Comparison of ENCODE assay signal across 8 cellular contexts in genomic region chr14:51846631-51847488, GRCh38. TPM values are rescaled to one million over a fixed set of nuclear protein-coding genes. Genes with fewer than 3 reads are reported as not detected.
DNase-seq lines count a peak whose midpoint lies in the region; ATAC-seq and TF ChIP-seq lines count a peak whose summit lies in the region.

No MANE protein-coding gene starts in this region.

- POLR2A ChIA-PET in HEK293T (lab: Yijun Ruan, JAX) = no interaction called here

- peak overlapping the region; percentile 85 for H3K27ac Mint-ChIP-seq in nephron progenitor cell

- TF ChIP-seq CTCF in esophagus muscularis mucosa (IDR thresholded peaks at IDR 0.05) (no peak), nephron progenitor cell (IDR thresholded peaks at IDR 0.05) (no peak)

- H3K4me1 Mint-ChIP-seq in nephron progenitor cell = peaks cover 26% of the 10 kb centered on the region

- ATAC-seq in GM18909 (IDR thresholded peaks at IDR 0.05; ENCODE audit: poor library complexity, unreplicated experiment) = peak; percentile 83
- ATAC-seq in HG03095 (IDR thresholded peaks at IDR 0.05; ENCODE audit: unreplicated experiment) = peak; percentile 66

- peak overlapping the region in 2 of 4 donors; percentile 16 to 41 for H3K4me3 ChIP-seq in esophagus muscularis mucosa

- intact Hi-C loops in esophagus muscularis mucosa (cut with DNase I) = no loop called here

- H3K4me3 Mint-ChIP-seq in nephron progenitor cell = peak overlapping the region; percentile 70

- H3K27ac ChIP-seq in esophagus muscularis mucosa (replicated peaks in 1 of 4) = peak overlapping the region; percentile 4 to 40 (median 36)

- no peaks in the 10 kb centered on the region for H3K27me3 ChIP-seq in esophagus muscularis mucosa

- DNase-seq in NCI-H69 (lab: John Stamatoyannopoulos, UW) (peak; percentile 82), activated T-cell treated with anti-CD3 and anti-CD28 coated beads for 24 hours (ENCODE audit: low read depth) (peak; percentile 85), esophagus muscularis mucosa (ENCODE audit: extremely low spot score) (no peak), nephron progenitor cell (peak; percentile 35), HEK293T (ENCODE audit: extremely low spot score) (no peak)
- peak; percentile 81 for DNase-seq in stimulated activated naive CD4-positive, alpha-beta T cell treated with Interleukin-2 at 50 U/mL for 16 hours (lab: John Stamatoyannopoulos, UW)

- no peak for TF ChIP-seq POLR2A in esophagus muscularis mucosa (IDR thresholded peaks at IDR 0.05; ENCODE audit: low read depth)

- H3K36me3 Mint-ChIP-seq in nephron progenitor cell (ENCODE audit: low read depth) = no peaks in the 10 kb centered on the region

- H3K27me3 Mint-ChIP-seq in nephron progenitor cell (ENCODE audit: low read depth, poor library complexity) = peaks cover 3% of the 10 kb centered on the region

- H3K36me3 ChIP-seq in esophagus muscularis mucosa = no peaks in the 10 kb centered on the region

- no peaks in the 10 kb centered on the region for H3K9me3 ChIP-seq in esophagus muscularis mucosa

- CTCF ChIA-PET in HEK293T (lab: Yijun Ruan, JAX) = no interaction called here

- no peaks in the 10 kb centered on the region for H3K9me3 Mint-ChIP-seq in nephron progenitor cell

- TF ChIP-seq EP300 in esophagus muscularis mucosa (IDR thresholded peaks at IDR 0.05) = no peak

- no peaks in the 10 kb centered on the region for H3K4me1 ChIP-seq in esophagus muscularis mucosa

- WGBS in esophagus muscularis mucosa = 45% methylated on average over 16 of the region's 16 CpGs

TF ChIP-seq in HEK293T, 16 proteins besides CTCF, POLR2A, EP300 and RAD21:
- TF ChIP-seq CTBP1 (IDR thresholded peaks at IDR 0.05; ENCODE audit: borderline replicate concordance) (no peak), FOXK2 (IDR thresholded peaks at IDR 0.05) (no peak), NFRKB (IDR thresholded peaks at IDR 0.05) (no peak), TARDBP (IDR thresholded peaks at IDR 0.05) (no peak), LEF1 (IDR thresholded peaks at IDR 0.05; ENCODE audit: borderline replicate concordance) (no peak), BHLHE40 (IDR thresholded peaks at IDR 0.05; ENCODE audit: borderline replicate concordance) (no peak), HDGF (IDR thresholded peaks at IDR 0.05; ENCODE audit: borderline replicate concordance) (no peak), L3MBTL2 (conservative IDR thresholded peaks at IDR 0.05) (no peak)
- TF ChIP-seq, protein P1, sequence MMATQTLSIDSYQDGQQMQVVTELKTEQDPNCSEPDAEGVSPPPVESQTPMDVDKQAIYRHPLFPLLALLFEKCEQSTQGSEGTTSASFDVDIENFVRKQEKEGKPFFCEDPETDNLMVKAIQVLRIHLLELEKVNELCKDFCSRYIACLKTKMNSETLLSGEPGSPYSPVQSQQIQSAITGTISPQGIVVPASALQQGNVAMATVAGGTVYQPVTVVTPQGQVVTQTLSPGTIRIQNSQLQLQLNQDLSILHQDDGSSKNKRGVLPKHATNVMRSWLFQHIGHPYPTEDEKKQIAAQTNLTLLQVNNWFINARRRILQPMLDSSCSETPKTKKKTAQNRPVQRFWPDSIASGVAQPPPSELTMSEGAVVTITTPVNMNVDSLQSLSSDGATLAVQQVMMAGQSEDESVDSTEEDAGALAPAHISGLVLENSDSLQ (IDR thresholded peaks at IDR 0.05) = no peak

RNA-seq across cellular contexts. Expression of gene GNG2, which starts 13.6 kb away (rescaled TPM):
- 10 to 100 TPM; 15.7 to 19.9 (median 17.7) TPM for total RNA-seq in esophagus muscularis mucosa

Comparison
In these comparisons a context has a peak if more than half of its experiments do, and no peak if none do; other contexts are left out.
1. DNase-seq: peak in NCI-H69 (single experiment), activated T-cell treated with anti-CD3 and anti-CD28 coated beads for 24 hours (single experiment), nephron progenitor cell (single experiment) and stimulated activated naive CD4-positive, alpha-beta T cell treated with Interleukin-2 at 50 U/mL for 16 hours (single experiment); none in esophagus muscularis mucosa (single experiment) and HEK293T (single experiment).